Comparison of ENCODE assay signal across 9 cellular contexts in genomic region chr16:28951410-28951943, GRCh38. TPM values are rescaled to one million over a fixed set of nuclear protein-coding genes. Genes with fewer than 3 reads are reported as not detected.
DNase-seq lines count a peak whose midpoint lies in the region; ATAC-seq and TF ChIP-seq lines count a peak whose summit lies in the region.
"Had no signal": no experiment of that assay in that cellular context is flagged by ENCODE, and none has a peak within 500 bp of the region (broad histone marks: within the 10 kb centered on the region; RNA-seq: fewer than 3 reads in every experiment).

No MANE protein-coding gene starts in this region.

- CTCF ChIA-PET in activated CD4-positive, alpha-beta T cell treated with anti-CD3 and anti-CD28 coated beads, Interleukin-2, amount 10 ng/mL, durations not matched to agents 7 days and 5 days (lab: Charles Lee) = no interaction called here

- peaks cover 36% of the 10 kb centered on the region for H3K4me1 Mint-ChIP-seq in activated CD4-positive, alpha-beta T cell treated with anti-CD3 and anti-CD28 coated beads, Interleukin-2, amount 10 ng/mL, durations not matched to agents 7 days and 5 days

- peak; percentile 57 for DNase-seq in activated CD4-positive, alpha-beta T cell treated with anti-CD3 and anti-CD28 coated beads, Interleukin-2, amount 10 ng/mL, durations not matched to agents 7 days and 5 days
- no peak for DNase-seq in activated CD4-positive, alpha-beta T cell treated with anti-CD3 and anti-CD28 coated beads for 1 hour
- peak in 1 of 3 donors; percentile 82 for DNase-seq in Peyer's patch
- DNase-seq in psoas muscle = no peak
- no peak for DNase-seq in GM10266 (ENCODE audit: extremely low spot score)
- DNase-seq in superior temporal gyrus (ENCODE audit: extremely low spot score) = no peak

- intact Hi-C loops in psoas muscle (cut with DNase I) = no loop called here

- no peaks in the 10 kb centered on the region for H3K9me3 Mint-ChIP-seq in activated CD4-positive, alpha-beta T cell treated with anti-CD3 and anti-CD28 coated beads, Interleukin-2, amount 10 ng/mL, durations not matched to agents 7 days and 5 days

- H3K36me3 ChIP-seq in Peyer's patch (peaks cover 0 to 37% (median 0%) of the 10 kb centered on the region in 3 donors), psoas muscle (ENCODE audit: insufficient read depth in 1 of 2, low read depth in 1 of 2) (peaks cover 0 to 46% of the 10 kb centered on the region in 2 donors)

- POLR2A ChIA-PET in activated CD4-positive, alpha-beta T cell treated with anti-CD3 and anti-CD28 coated beads, Interleukin-2, amount 10 ng/mL, durations not matched to agents 7 days and 5 days (lab: Charles Lee) = interaction anchor here (0.6 kb wide), 1 partner anchor 105 kb away, joined by 3 read pairs; the partner anchor contains the start of gene TUFM

- no peaks in the 10 kb centered on the region for H3K9me3 ChIP-seq in Peyer's patch
- H3K9me3 ChIP-seq in psoas muscle = no peaks in the 10 kb centered on the region

- ATAC-seq in esophagus mucosa (peak; percentile 72), psoas muscle (peak in 1 of 4 donors; percentile 17), HG02973 (IDR thresholded peaks at IDR 0.05; ENCODE audit: unreplicated experiment) (no peak)

- TF ChIP-seq POLR2A in Peyer's patch (IDR thresholded peaks at IDR 0.05) = no peak

- H3K27ac ChIP-seq in Peyer's patch = peak overlapping the region; percentile 79 to 87 (median 84)
- peak overlapping the region; percentile 84 for H3K27ac ChIP-seq in psoas muscle

- H3K4me1 ChIP-seq in Peyer's patch (peaks cover 0 to 21% (median 9%) of the 10 kb centered on the region in 4 donors), psoas muscle (peaks cover 11% of the 10 kb centered on the region)

- TF ChIP-seq CTCF in Peyer's patch (IDR thresholded peaks at IDR 0.05) (no peak), psoas muscle (IDR thresholded peaks at IDR 0.05) (no peak), GM10266 (IDR thresholded peaks at IDR 0.05; ENCODE audit: control insufficient read depth, insufficient read depth, low read depth, missing control alignments) (no peak)

- WGBS in psoas muscle, 3 donors = 2% methylated on average over 17 of the region's 17 CpGs

- peak overlapping the region; percentile 100 for H3K4me3 Mint-ChIP-seq in activated CD4-positive, alpha-beta T cell treated with anti-CD3 and anti-CD28 coated beads, Interleukin-2, amount 10 ng/mL, durations not matched to agents 7 days and 5 days

- H3K4me3 ChIP-seq in Peyer's patch (peak overlapping the region; percentile 65 to 87 (median 79)), psoas muscle (peak overlapping the region; percentile 99)

- H3K36me3 Mint-ChIP-seq in activated CD4-positive, alpha-beta T cell treated with anti-CD3 and anti-CD28 coated beads, Interleukin-2, amount 10 ng/mL, durations not matched to agents 7 days and 5 days (ENCODE audit: low read depth) = peaks cover 36% of the 10 kb centered on the region

- peaks cover 3% of the 10 kb centered on the region for H3K27me3 Mint-ChIP-seq in activated CD4-positive, alpha-beta T cell treated with anti-CD3 and anti-CD28 coated beads, Interleukin-2, amount 10 ng/mL, durations not matched to agents 7 days and 5 days

- H3K27ac Mint-ChIP-seq in activated CD4-positive, alpha-beta T cell treated with anti-CD3 and anti-CD28 coated beads, Interleukin-2, amount 10 ng/mL, durations not matched to agents 7 days and 5 days = peak overlapping the region; percentile 99

- H3K27me3 ChIP-seq in Peyer's patch (no peaks in the 10 kb centered on the region), psoas muscle (ENCODE audit: insufficient read depth in 3 of 3, low read length in 2 of 3) (no peaks in the 10 kb centered on the region)

RNA-seq across cellular contexts. Expression of gene NFATC2IP, which starts 0.7 kb away (rescaled TPM):
- 100 to 1,000 TPM; 114 to 130 TPM for total RNA-seq in activated CD4-positive, alpha-beta T cell treated with anti-CD3 and anti-CD28 coated beads, Interleukin-2, amount 10 ng/mL, durations not matched to agents 7 days and 5 days
- total RNA-seq in Peyer's patch (10 to 100 TPM; 53.8 to 86.5 (median 79.6) TPM), esophagus mucosa (21.3 TPM), psoas muscle (10 to 100 TPM; 17.6 to 20.4 (median 18.8) TPM)
- 10 to 100 TPM; 10.6 to 16.4 (median 16.2) TPM for polyA plus RNA-seq in psoas muscle

RNA-seq across cellular contexts. Expression of gene CD19, which starts 19.7 kb away (rescaled TPM):
- total RNA-seq in activated CD4-positive, alpha-beta T cell treated with anti-CD3 and anti-CD28 coated beads, Interleukin-2, amount 10 ng/mL, durations not matched to agents 7 days and 5 days = under 1 TPM in 1 of 2 experiments, not detected in 1; 0.12 TPM
- 10 to 100 TPM in 1 of 4 donors, 1 to 10 TPM in 1, not detected in 2; 6.3 to 85.8 TPM for total RNA-seq in Peyer's patch
- 0.40 TPM for total RNA-seq in esophagus mucosa
- under 1 TPM in 2 of 4 donors, not detected in 2; 0.12 to 0.32 TPM for total RNA-seq in psoas muscle
- under 1 TPM in 2 of 3 donors, not detected in 1; 0.10 to 0.17 TPM for polyA plus RNA-seq in psoas muscle
- total RNA-seq: dermis microvascular lymphatic vessel endothelial cell had no signal

RNA-seq across cellular contexts. Expression of gene SPNS1, which starts 23.1 kb away (rescaled TPM):
- total RNA-seq in activated CD4-positive, alpha-beta T cell treated with anti-CD3 and anti-CD28 coated beads, Interleukin-2, amount 10 ng/mL, durations not matched to agents 7 days and 5 days = 10 to 100 TPM; 24.8 to 26.1 TPM
- total RNA-seq in Peyer's patch (10 to 100 TPM; 30.5 to 49.7 (median 36.3) TPM), esophagus mucosa (22.5 TPM), psoas muscle (10 to 100 TPM; 12.9 to 20.3 (median 16.1) TPM)
- 10 to 100 TPM; 21.9 to 46.9 (median 38.0) TPM for polyA plus RNA-seq in psoas muscle

RNA-seq across cellular contexts. Expression of gene RABEP2, which starts 26.4 kb away (rescaled TPM):
- 10 to 100 TPM; 16.8 to 21.1 TPM for total RNA-seq in activated CD4-positive, alpha-beta T cell treated with anti-CD3 and anti-CD28 coated beads, Interleukin-2, amount 10 ng/mL, durations not matched to agents 7 days and 5 days
- 100 to 1,000 TPM in 3 of 4 donors, 10 to 100 TPM in 1; 70.6 to 394 (median 120) TPM for total RNA-seq in Peyer's patch
- total RNA-seq in esophagus mucosa = 15.8 TPM
- total RNA-seq in psoas muscle = 1 to 10 TPM; 3.1 to 7.0 (median 5.2) TPM
- polyA plus RNA-seq in psoas muscle = 10 to 100 TPM in 1 of 3 donors, 1 to 10 TPM in 2; 6.2 to 22.8 (median 8.2) TPM

RNA-seq across cellular contexts. Expression of gene LAT, which starts 33.4 kb away (rescaled TPM):
- 100 to 1,000 TPM; 365 to 379 TPM for total RNA-seq in activated CD4-positive, alpha-beta T cell treated with anti-CD3 and anti-CD28 coated beads, Interleukin-2, amount 10 ng/mL, durations not matched to agents 7 days and 5 days
- 10 to 100 TPM; 10.5 to 52.0 (median 15.9) TPM for total RNA-seq in Peyer's patch
- total RNA-seq in esophagus mucosa = 3.5 TPM
- total RNA-seq in psoas muscle = 1 to 10 TPM; 1.6 to 2.0 (median 1.7) TPM
- 1 to 10 TPM; 1.7 to 2.1 (median 1.8) TPM for polyA plus RNA-seq in psoas muscle
